1 cellular context compared by ENCODE assay signal in genomic region chr12:76874491-76875190, GRCh38.
TF ChIP-seq lines count a peak whose summit lies in the region.

No MANE protein-coding gene starts in this region.

TF ChIP-seq in GM23338, 12 proteins besides CTCF, POLR2A, EP300 and RAD21 (continued from another document):
- TF ChIP-seq REST (IDR thresholded peaks at IDR 0.05; ENCODE audit: unreplicated experiment): no peak
- TF ChIP-seq STAT1 (IDR thresholded peaks at IDR 0.05; ENCODE audit: unreplicated experiment): no peak
- no peak for TF ChIP-seq POLR2AphosphoS5 (IDR thresholded peaks at IDR 0.05; ENCODE audit: low read depth)
- TF ChIP-seq EZH2 (IDR thresholded peaks at IDR 0.05; ENCODE audit: low read depth, unreplicated experiment): no peak
- no peak for TF ChIP-seq NANOG (IDR thresholded peaks at IDR 0.05; ENCODE audit: borderline replicate concordance)
- no peak for TF ChIP-seq ETS1 (IDR thresholded peaks at IDR 0.05)
- no peak for TF ChIP-seq ZNF331 (CRISPR knock-in tag; IDR thresholded peaks at IDR 0.05; ENCODE audit: low read depth)
- no peak for TF ChIP-seq EZH2phosphoT487 (IDR thresholded peaks at IDR 0.05; ENCODE audit: unreplicated experiment)
- no peak for TF ChIP-seq ZNF114 (CRISPR knock-in tag; IDR thresholded peaks at IDR 0.05)
